ENCODE assay signal across 21 cellular contexts in genomic region chr17:7943291-7943690, GRCh38.
"Had no signal": no experiment of that assay in that cellular context is flagged by ENCODE, and none has a peak within 500 bp of the region (broad histone marks: within the 10 kb centered on the region; RNA-seq: fewer than 3 reads in every experiment).

No MANE protein-coding gene starts in this region.

- H3K27ac ChIP-seq: coronary artery, dorsolateral prefrontal cortex, esophagus muscularis mucosa, foreskin keratinocyte, gastroesophageal sphincter, heart right ventricle, left lung, lower lobe of right lung had no signal

- H3K27me3 ChIP-seq: dorsolateral prefrontal cortex, esophagus muscularis mucosa, foreskin keratinocyte, gastroesophageal sphincter, heart right ventricle, left lung had no signal

- DNase-seq: dermis blood vessel endothelial cell; dorsolateral prefrontal cortex; effector CD4-positive, alpha-beta T cell; effector memory CD4-positive, alpha-beta T cell; foreskin keratinocyte; heart right ventricle; hippocampal formation; left cardiac atrium; left lung; left ventricle myocardium superior; lower lobe of right lung; mesenchymal stem cell; midbrain had no signal

- H3K9me3 ChIP-seq: esophagus muscularis mucosa, gastroesophageal sphincter, heart right ventricle, left lung, lower lobe of right lung had no signal

- H3K4me3 ChIP-seq: coronary artery, dorsolateral prefrontal cortex, esophagus muscularis mucosa, gastroesophageal sphincter, heart right ventricle, left lung, lower lobe of right lung had no signal

- H3K4me1 ChIP-seq: esophagus muscularis mucosa, foreskin keratinocyte, gastroesophageal sphincter, heart right ventricle, left lung, lower lobe of right lung had no signal

- FAIRE-seq: colon, endothelial cell of umbilical vein, frontal cortex, islet of Langerhans, keratinocyte had no signal

- ATAC-seq: foreskin keratinocyte, gastroesophageal sphincter, heart right ventricle, left cardiac atrium, left lung, left ventricle myocardium superior, lower lobe of right lung had no signal
